20 cellular contexts compared by ENCODE assay signal in genomic region chrX:2584216-2584615, GRCh38.
DNase-seq lines count a peak whose midpoint lies in the region; ATAC-seq, FAIRE-seq and TF ChIP-seq lines count a peak whose summit lies in the region.
"Had no signal": no experiment of that assay in that cellular context is flagged by ENCODE, and none has a peak within 500 bp of the region (broad histone marks: within the 10 kb centered on the region; RNA-seq: fewer than 3 reads in every experiment).

No MANE protein-coding gene starts in this region.

- TF ChIP-seq POLR2A in A549 (IDR thresholded peaks at IDR 0.05; ENCODE audit: low read length) (no peak), H1 (IDR thresholded peaks at IDR 0.05; ENCODE audit: control extremely low read depth in 1 of 2, low read depth in 2 of 2, low read length in 2 of 2) (no peak)

- H3K4me1 Mint-ChIP-seq in activated naive CD4-positive, alpha-beta T cell treated with anti-CD3 and anti-CD28 coated beads, Interleukin-2, amount 10 ng/mL, durations not matched to agents 7 days and 5 days = peaks cover 6% of the 10 kb centered on the region

- no peak overlapping the region for H2BK120ac ChIP-seq in H1 (replicated peaks; ENCODE audit: low read depth, low read length)

- no peak overlapping the region for H3K23ac ChIP-seq in H1 (ENCODE audit: insufficient read length)

- H2BK20ac ChIP-seq in H1 (ENCODE audit: low read length) = no peak overlapping the region

- H3K27me3 Mint-ChIP-seq in activated naive CD4-positive, alpha-beta T cell treated with anti-CD3 and anti-CD28 coated beads, Interleukin-2, amount 10 ng/mL, durations not matched to agents 7 days and 5 days = peaks cover 57% of the 10 kb centered on the region

- H3K4me3 ChIP-seq in A549 (peak overlapping the region; percentile 45), H1 (ENCODE audit: extremely low read depth in 1 of 4, insufficient read depth in 2 of 4, low read depth in 3 of 4, low read length in 4 of 4) (peak overlapping the region in 2 of 4 experiments; percentile 62 to 76; a peak in 5 of 8 replicates), neural cell (ENCODE audit: low read length) (peak overlapping the region; percentile 95), MM.1S (ENCODE audit: low read length) (no peak overlapping the region)
- H3K4me3 ChIP-seq: K562, lung had no signal

- TF ChIP-seq EP300 in A549 (IDR thresholded peaks at IDR 0.05) = no peak
- TF ChIP-seq EP300 in H1 (IDR thresholded peaks at IDR 0.05; ENCODE audit: borderline replicate concordance in 1 of 2, low read depth in 2 of 2, low read length in 2 of 2) = no peak
- TF ChIP-seq EP300 in neural cell (conservative IDR thresholded peaks at IDR 0.05; ENCODE audit: poor library complexity, severe bottlenecking) = no peak

- H3K56ac ChIP-seq in H1 (replicated peaks; ENCODE audit: insufficient read length, low read depth, low read length) = no peak overlapping the region

- H2AK5ac ChIP-seq in H1 (ENCODE audit: low read depth, low read length) = no peak overlapping the region

- H3K27me3 ChIP-seq in H1 (replicated peaks in 1 of 4; ENCODE audit: control insufficient read depth in 3 of 4, extremely low read depth in 1 of 4, insufficient read depth in 3 of 4, low read length in 3 of 4) = peaks cover 14 to 35% (median 29%) of the 10 kb centered on the region in 4 experiments
- peaks cover 8% of the 10 kb centered on the region for H3K27me3 ChIP-seq in neural cell (ENCODE audit: insufficient read depth, low read depth, low read length)
- no peaks in the 10 kb centered on the region for H3K27me3 ChIP-seq in MM.1S (replicated peaks; ENCODE audit: insufficient read depth, low read length)

- ATAC-seq in A549 = 0 out of 6 replicates have a peak, but pooled peaks of 1 of the 2 experiments have one; percentile 23
- ATAC-seq: activated CD8-positive, alpha-beta memory T cell treated with anti-CD3 and anti-CD28 coated beads, Interleukin-2, amount 10 ng/mL, durations not matched to agents 7 days and 5 days; K562; naive thymus-derived CD4-positive, alpha-beta T cell had no signal

- peaks cover 14% of the 10 kb centered on the region for H3K23me2 ChIP-seq in H1 (ENCODE audit: low read depth, low read length)

- peaks cover 3% of the 10 kb centered on the region for H3K36me3 Mint-ChIP-seq in activated naive CD4-positive, alpha-beta T cell treated with anti-CD3 and anti-CD28 coated beads, Interleukin-2, amount 10 ng/mL, durations not matched to agents 7 days and 5 days
- H3K36me3 Mint-ChIP-seq: activated CD8-positive, alpha-beta memory T cell treated with anti-CD3 and anti-CD28 coated beads, Interleukin-2, amount 10 ng/mL, durations not matched to agents 7 days and 5 days had no signal

- H3K27ac Mint-ChIP-seq in activated naive CD4-positive, alpha-beta T cell treated with anti-CD3 and anti-CD28 coated beads, Interleukin-2, amount 10 ng/mL, durations not matched to agents 7 days and 5 days = no peak overlapping the region
- H3K27ac Mint-ChIP-seq: activated CD8-positive, alpha-beta memory T cell treated with anti-CD3 and anti-CD28 coated beads, Interleukin-2, amount 10 ng/mL, durations not matched to agents 7 days and 5 days had no signal

- H2BK5ac ChIP-seq in H1 (ENCODE audit: low read depth, low read length) = no peak overlapping the region

- no peak overlapping the region for H4K8ac ChIP-seq in H1 (ENCODE audit: extremely low read depth, insufficient read depth, low read length)

- H3K14ac ChIP-seq in H1 (ENCODE audit: insufficient read length) = no peak overlapping the region

- peak overlapping the region; percentile 21 to 70; a peak in 4 of 6 replicates for H3K27ac ChIP-seq in A549
- H3K27ac ChIP-seq in H1 (ENCODE audit: low read depth, low read length) = no peak overlapping the region
- H3K27ac ChIP-seq in neural cell (ENCODE audit: low read length) = no peak overlapping the region
- no peak overlapping the region for H3K27ac ChIP-seq in MM.1S (ENCODE audit: low read length)
- H3K27ac ChIP-seq: ascending aorta, foreskin keratinocyte had no signal

- H4K5ac ChIP-seq in H1 (ENCODE audit: insufficient read length, low read depth, low read length) = no peak overlapping the region

- in situ Hi-C loops in GM13977 (cut with MboI; ENCODE audit: low pct_unique_long_range_greater_than_20kb, low sequenced_read_pairs, unreplicated experiment) = no loop called here

- TF ChIP-seq CTCF in A549 (IDR thresholded peaks at IDR 0.05) (no peak), GM13977 (IDR thresholded peaks at IDR 0.05; ENCODE audit: extremely low read depth, insufficient read depth, missing control alignments) (no peak), H1 (IDR thresholded peaks at IDR 0.05; ENCODE audit: control extremely low read depth in 1 of 3, insufficient read depth in 1 of 3, low read depth in 1 of 3, low read length in 3 of 3) (no peak), neural cell (IDR thresholded peaks at IDR 0.05; ENCODE audit: poor library complexity, severe bottlenecking) (no peak), MM.1S (IDR thresholded peaks at IDR 0.05; ENCODE audit: low read length) (no peak)

- no peak overlapping the region for H2BK15ac ChIP-seq in H1 (ENCODE audit: low read length)

- H3K79me2 ChIP-seq in H1 (ENCODE audit: control insufficient read depth in 1 of 2, insufficient read depth in 2 of 2, low read length in 2 of 2) (no peaks in the 10 kb centered on the region), neural cell (replicated peaks; ENCODE audit: insufficient read depth, low read length) (peaks cover 45% of the 10 kb centered on the region), MM.1S (ENCODE audit: low read length) (no peaks in the 10 kb centered on the region)

- POLR2A ChIA-PET in A549 (lab: Yijun Ruan, JAX) (no interaction called here), H1 (lab: Charles Lee; ENCODE audit: partially characterized antibody) (no interaction called here)

- FAIRE-seq in A549 (lab: Jason Lieb, UNC) (no peak), H1 (lab: Jason Lieb, UNC) (no peak)
- FAIRE-seq: K562 had no signal

- no peaks in the 10 kb centered on the region for H3K79me1 ChIP-seq in H1 (ENCODE audit: low read depth, low read length)

- H3K9me2 ChIP-seq in neural cell (ENCODE audit: insufficient read depth, low read length) (no peaks in the 10 kb centered on the region), MM.1S (replicated peaks; ENCODE audit: insufficient read depth, low read length) (no peaks in the 10 kb centered on the region)

- H3K4ac ChIP-seq in H1 (replicated peaks; ENCODE audit: insufficient read length, low read depth, low read length) = no peak overlapping the region

- H3F3A ChIP-seq in neural cell (ENCODE audit: insufficient read depth, low read length, poor library complexity, severe bottlenecking) = no peaks in the 10 kb centered on the region
- H3F3A ChIP-seq in MM.1S (ENCODE audit: insufficient read depth, low read length) = no peaks in the 10 kb centered on the region

- no peak overlapping the region for H3K18ac ChIP-seq in H1 (ENCODE audit: extremely low read depth, low read length)

- H3K4me2 ChIP-seq in A549 (peak overlapping the region; percentile 74), H1 (ENCODE audit: insufficient read depth in 1 of 2, low read depth in 2 of 2, low read length in 2 of 2) (peak overlapping the region; percentile 73 to 96; a peak in 2 of 4 replicates), neural cell (ENCODE audit: low read length) (no peak overlapping the region), MM.1S (ENCODE audit: low read depth, low read length) (no peak overlapping the region)

- no peaks in the 10 kb centered on the region for H3K9me3 Mint-ChIP-seq in activated naive CD4-positive, alpha-beta T cell treated with anti-CD3 and anti-CD28 coated beads, Interleukin-2, amount 10 ng/mL, durations not matched to agents 7 days and 5 days

- no peaks in the 10 kb centered on the region for H3K9me3 ChIP-seq in A549
- H3K9me3 ChIP-seq in H1 (ENCODE audit: insufficient read depth in 2 of 2, low read depth in 1 of 2, low read length in 1 of 2) = no peaks in the 10 kb centered on the region
- no peaks in the 10 kb centered on the region for H3K9me3 ChIP-seq in neural cell (ENCODE audit: low read length)
- H3K9me3 ChIP-seq in MM.1S (replicated peaks; ENCODE audit: insufficient read depth, low read length) = no peaks in the 10 kb centered on the region
- H3K9me3 ChIP-seq: ascending aorta had no signal

- WGBS in A549 (ENCODE audit: missing lambda C conversion rate) = 53% methylated on average over 12 of the region's 55 CpGs
- WGBS in H1 (ENCODE audit: extremely low coverage in 1 of 2, insufficient coverage in 1 of 2, insufficient read length in 1 of 2, insufficient replicate concordance in 2 of 2, low coverage in 1 of 2, low lambda C conversion rate in 2 of 2, missing lambda C conversion rate in 1 of 2), 2 experiments = no CpG with 5 or more reads among the region's 55 CpGs

- H3K9ac ChIP-seq in H1 (replicated peaks in 1 of 4; ENCODE audit: extremely low read depth in 1 of 4, low read depth in 3 of 4, low read length in 3 of 4) (no peak overlapping the region), neural cell (ENCODE audit: low read length) (peak overlapping the region; percentile 83), MM.1S (ENCODE audit: low read length) (no peak overlapping the region)

- H2BK12ac ChIP-seq in H1 (ENCODE audit: low read depth, low read length) = no peak overlapping the region

- H3K36me3 ChIP-seq in H1 (ENCODE audit: control insufficient read depth in 2 of 4, insufficient read depth in 4 of 4, low read length in 3 of 4) = no peaks in the 10 kb centered on the region
- H3K36me3 ChIP-seq in neural cell (ENCODE audit: insufficient read depth, low read length) = no peaks in the 10 kb centered on the region
- no peaks in the 10 kb centered on the region for H3K36me3 ChIP-seq in MM.1S (replicated peaks; ENCODE audit: insufficient read depth, low read length)
- H3K36me3 ChIP-seq: ascending aorta had no signal

- no peak for TF ChIP-seq RAD21 in A549 (conservative IDR thresholded peaks at IDR 0.05 in 1 of 2, IDR thresholded peaks at IDR 0.05 in 1 of 2)
- TF ChIP-seq RAD21 in H1 (IDR thresholded peaks at IDR 0.05 in 1 of 2, conservative IDR thresholded peaks at IDR 0.05 in 1 of 2; ENCODE audit: low read depth in 2 of 2, low read length in 2 of 2) = no peak
- no peak for TF ChIP-seq RAD21 in neural cell (conservative IDR thresholded peaks at IDR 0.05)

- H3K4me3 Mint-ChIP-seq in activated naive CD4-positive, alpha-beta T cell treated with anti-CD3 and anti-CD28 coated beads, Interleukin-2, amount 10 ng/mL, durations not matched to agents 7 days and 5 days = no peak overlapping the region
- H3K4me3 Mint-ChIP-seq: activated CD8-positive, alpha-beta memory T cell treated with anti-CD3 and anti-CD28 coated beads, Interleukin-2, amount 10 ng/mL, durations not matched to agents 7 days and 5 days had no signal

- H3K4me1 ChIP-seq in A549 (peaks cover 15% of the 10 kb centered on the region; the same call in 2 of the 3 replicates), H1 (replicated peaks in 1 of 4; ENCODE audit: control insufficient read depth in 3 of 4, insufficient read depth in 4 of 4, low read length in 3 of 4) (peaks cover 6 to 25% (median 15%) of the 10 kb centered on the region in 4 experiments), MM.1S (ENCODE audit: low read length) (no peaks in the 10 kb centered on the region)
- H3K4me1 ChIP-seq: foreskin keratinocyte had no signal

- H4K91ac ChIP-seq in H1 (replicated peaks; ENCODE audit: insufficient read length, low read length) = no peak overlapping the region

- DNase-seq in A549 (ENCODE audit: low read depth in 1 of 2, low spot score in 1 of 2) (no peak), GM13977 (ENCODE audit: low spot score) (peak; percentile 53), H1 (ENCODE audit: low read depth in 1 of 2, low spot score in 2 of 2) (peak in 1 of 2 experiments; percentile 62), NCI-H1417 treated with DMSO at 0.1 percent for 48 hours (lab: John Stamatoyannopoulos, UW) (no peak), MM.1S (no peak), COLO668 (lab: John Stamatoyannopoulos, UW; ENCODE audit: unreplicated experiment) (no peak)
- DNase-seq in activated naive CD4-positive, alpha-beta T cell treated with anti-CD3 and anti-CD28 coated beads, Interleukin-2, amount 10 ng/mL, durations not matched to agents 7 days and 5 days = no peak
- DNase-seq: activated CD8-positive, alpha-beta memory T cell treated with anti-CD3 and anti-CD28 coated beads, Interleukin-2, amount 10 ng/mL, durations not matched to agents 7 days and 5 days; activated gamma-delta T cell treated with Interleukin-2 at 50 U/mL for 16 hours; naive thymus-derived CD4-positive, alpha-beta T cell; NCI-H2081 treated with DMSO at 0.1 percent for 48 hours; NCI-H524 treated with DMSO at 0.1 percent for 48 hours; OCI-M1; substantia nigra; T-helper 2 cell had no signal

- CTCF ChIA-PET in A549 (lab: Yijun Ruan, JAX) = no interaction called here
- CTCF ChIA-PET in H1 (lab: Charles Lee; ENCODE audit: partially characterized antibody) = no interaction called here
- CTCF ChIA-PET in activated naive CD4-positive, alpha-beta T cell treated with anti-CD3 and anti-CD28 coated beads, Interleukin-2, amount 10 ng/mL, durations not matched to agents 7 days and 5 days (lab: Charles Lee) = no interaction called here

- no peaks in the 10 kb centered on the region for H4K20me1 ChIP-seq in H1 (replicated peaks in 1 of 2; ENCODE audit: control insufficient read depth in 1 of 2, insufficient read depth in 2 of 2, low read length in 2 of 2)
- H4K20me1 ChIP-seq in neural cell (ENCODE audit: insufficient read depth) = no peaks in the 10 kb centered on the region
- H4K20me1 ChIP-seq in MM.1S (ENCODE audit: insufficient read depth, low read length) = no peaks in the 10 kb centered on the region

- H2AFZ ChIP-seq in H1 (ENCODE audit: low read length) = no peak overlapping the region
- H2AFZ ChIP-seq in neural cell (ENCODE audit: low read depth, low read length) = no peak overlapping the region
- H2AFZ ChIP-seq in MM.1S (ENCODE audit: low read length) = no peak overlapping the region

Comparison
In these comparisons a context has a peak if more than half of its experiments do, and no peak if none do; other contexts are left out.
1. H3K27ac ChIP-seq: peak in A549 (2 of 2); none in H1 (single experiment), neural cell (single experiment) and MM.1S (single experiment).
2. H3K4me2 ChIP-seq: peak in A549 (single experiment) and H1 (2 of 2); none in neural cell (single experiment) and MM.1S (single experiment).